ENCODE assay signal across 18 cellular contexts in genomic region chr14:76990084-76990483, GRCh38.
"Had no signal": no experiment of that assay in that cellular context is flagged by ENCODE, and none has a peak within 500 bp of the region (broad histone marks: within the 10 kb centered on the region; RNA-seq: fewer than 3 reads in every experiment).

No MANE protein-coding gene starts in this region.

- DNase-seq: IMR-90, Kasumi-1, MM.1S, NCI-H1092 treated with DMSO at 0.1 percent for 48 hours, NCI-H1436, NCI-H187, NCI-H2029, NCI-H2081 treated with DMSO at 0.1 percent for 48 hours, NCI-H2171, NCI-H226, NCI-H446, NCI-H510A, NCI-H524 treated with DMSO at 0.1 percent for 48 hours, NCI-H69, NCI-H774, SHP77, SK-N-SH had no signal

- ATAC-seq: HepG2 had no signal
